13 cellular contexts compared by ENCODE assay signal in the genomic region with DNA sequence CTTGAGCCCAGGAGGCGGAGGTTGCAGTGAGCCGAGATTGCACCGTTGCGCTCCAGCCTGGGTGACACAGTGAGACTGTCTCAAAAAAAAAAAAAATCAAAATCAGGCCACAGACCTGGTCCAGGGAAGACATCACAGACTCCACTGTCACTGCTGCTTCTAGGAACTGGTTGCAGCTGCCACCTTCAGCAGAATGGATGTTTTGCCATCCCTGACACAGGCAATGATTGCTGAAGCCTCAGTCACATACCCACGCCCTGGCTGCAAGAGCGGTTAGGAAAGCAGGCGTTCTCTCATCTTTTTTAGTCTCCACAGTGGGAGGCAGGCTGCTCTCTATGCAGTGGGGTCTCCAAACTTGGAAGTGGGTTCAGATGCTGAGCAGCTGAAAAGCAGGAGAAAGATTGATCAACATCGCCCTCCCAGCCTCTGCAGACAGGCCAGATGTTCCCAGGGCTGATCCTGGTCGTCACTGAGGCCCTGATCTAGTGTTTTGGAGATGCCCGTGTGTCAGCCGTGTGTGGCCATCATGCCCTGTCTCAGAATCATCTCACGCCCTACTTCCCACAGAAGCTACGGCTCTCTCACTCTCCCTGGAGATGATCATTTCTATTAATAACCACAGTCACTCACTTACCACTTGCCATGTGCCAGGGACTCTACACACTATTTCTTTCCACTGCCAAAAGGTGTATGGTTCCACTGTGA.
DNase-seq lines count a peak whose midpoint lies in the region; ATAC-seq and TF ChIP-seq lines count a peak whose summit lies in the region.
"Had no signal": no experiment of that assay in that cellular context is flagged by ENCODE, and none has a peak within 500 bp of the region (broad histone marks: within the 10 kb centered on the region; RNA-seq: fewer than 3 reads in every experiment).

No MANE protein-coding gene starts in this region.

- POLR2A ChIA-PET in activated CD8-positive, alpha-beta T cell treated with anti-CD3 and anti-CD28 coated beads, Interleukin-2, amount 10 ng/mL, durations not matched to agents 7 days and 5 days (lab: Charles Lee) = interaction anchor here (1.0 to 2.0 kb wide), 3 partner anchors 7 to 164 kb away, joined by 3 to 15 read pairs (median 5); partner anchors contain the start of gene PPP1CB
- POLR2A ChIA-PET in activated CD8-positive, alpha-beta T cell treated with anti-CD3 and anti-CD28 coated beads for 36 hours (lab: Charles Lee) = interaction anchor here (0.5 to 1.6 kb wide), 7 partner anchors 10 to 402 kb away, joined by 3 to 5 read pairs (median 3); no protein-coding TSS in a partner anchor

- ATAC-seq in activated CD8-positive, alpha-beta T cell treated with anti-CD3 and anti-CD28 coated beads, Interleukin-2, amount 10 ng/mL, durations not matched to agents 7 days and 5 days = peak; percentile 24
- ATAC-seq in activated CD8-positive, alpha-beta T cell treated with anti-CD3 and anti-CD28 coated beads for 36 hours = no peak
- ATAC-seq in T-helper 17 cell (no peak), HG03571 (IDR thresholded peaks at IDR 0.05; ENCODE audit: unreplicated experiment) (no peak), HG03135 (IDR thresholded peaks at IDR 0.05; ENCODE audit: unreplicated experiment) (no peak)

- no peaks in the 10 kb centered on the region for H3K36me3 Mint-ChIP-seq in activated CD8-positive, alpha-beta T cell treated with anti-CD3 and anti-CD28 coated beads, Interleukin-2, amount 10 ng/mL, durations not matched to agents 7 days and 5 days (ENCODE audit: low read depth)
- no peaks in the 10 kb centered on the region for H3K36me3 Mint-ChIP-seq in activated CD8-positive, alpha-beta T cell treated with anti-CD3 and anti-CD28 coated beads for 36 hours (ENCODE audit: low read depth)
- no peaks in the 10 kb centered on the region for H3K36me3 Mint-ChIP-seq in T-helper 17 cell (ENCODE audit: low read depth)
- no peaks in the 10 kb centered on the region for H3K36me3 Mint-ChIP-seq in endodermal cell (ENCODE audit: low read depth)

- H3K4me3 Mint-ChIP-seq in activated CD8-positive, alpha-beta T cell treated with anti-CD3 and anti-CD28 coated beads, Interleukin-2, amount 10 ng/mL, durations not matched to agents 7 days and 5 days = peak overlapping the region; percentile 23
- H3K4me3 Mint-ChIP-seq in activated CD8-positive, alpha-beta T cell treated with anti-CD3 and anti-CD28 coated beads for 36 hours = no peak overlapping the region
- H3K4me3 Mint-ChIP-seq in T-helper 17 cell (peak overlapping the region; percentile 83), endodermal cell (no peak overlapping the region)

- H3K27me3 ChIP-seq in endodermal cell (ENCODE audit: control insufficient read depth, insufficient read depth, low read length, poor library complexity, severe bottlenecking) = no peaks in the 10 kb centered on the region
- H3K27me3 ChIP-seq: esophagus squamous epithelium, vagina had no signal

- peak; percentile 29 for DNase-seq in activated CD8-positive, alpha-beta T cell treated with anti-CD3 and anti-CD28 coated beads, Interleukin-2, amount 10 ng/mL, durations not matched to agents 7 days and 5 days
- no peak for DNase-seq in activated CD8-positive, alpha-beta T cell treated with anti-CD3 and anti-CD28 coated beads for 36 hours
- DNase-seq in T-helper 17 cell (no peak), endodermal cell (no peak), retina (peak; percentile 71), GM19238 (ENCODE audit: insufficient read length, low spot score) (no peak)
- DNase-seq: activated gamma-delta T cell, esophagus squamous epithelium, mammary epithelial cell had no signal

- H3K36me3 ChIP-seq in endodermal cell (ENCODE audit: control insufficient read depth, insufficient read depth, low read length) = no peaks in the 10 kb centered on the region
- H3K36me3 ChIP-seq: esophagus squamous epithelium, vagina had no signal

- peak overlapping the region; percentile 51 for H3K27ac Mint-ChIP-seq in activated CD8-positive, alpha-beta T cell treated with anti-CD3 and anti-CD28 coated beads, Interleukin-2, amount 10 ng/mL, durations not matched to agents 7 days and 5 days
- no peak overlapping the region for H3K27ac Mint-ChIP-seq in activated CD8-positive, alpha-beta T cell treated with anti-CD3 and anti-CD28 coated beads for 36 hours
- peak overlapping the region; percentile 79 for H3K27ac Mint-ChIP-seq in T-helper 17 cell
- peak overlapping the region; percentile 5 for H3K27ac Mint-ChIP-seq in endodermal cell

- no peaks in the 10 kb centered on the region for H3K9me3 ChIP-seq in T-helper 17 cell (ENCODE audit: control insufficient read depth, low read length, poor library complexity, severe bottlenecking)
- H3K9me3 ChIP-seq in endodermal cell (ENCODE audit: control insufficient read depth, low read length) = no peaks in the 10 kb centered on the region
- H3K9me3 ChIP-seq: esophagus squamous epithelium, vagina had no signal

- no peak overlapping the region for H3K9ac ChIP-seq in endodermal cell (ENCODE audit: extremely low read depth, low read length, poor library complexity, severe bottlenecking)

- peaks cover 58% of the 10 kb centered on the region for H3K4me1 Mint-ChIP-seq in activated CD8-positive, alpha-beta T cell treated with anti-CD3 and anti-CD28 coated beads, Interleukin-2, amount 10 ng/mL, durations not matched to agents 7 days and 5 days (ENCODE audit: low read depth)
- peaks cover 45% of the 10 kb centered on the region for H3K4me1 Mint-ChIP-seq in activated CD8-positive, alpha-beta T cell treated with anti-CD3 and anti-CD28 coated beads for 36 hours (ENCODE audit: low read depth)
- peaks cover 31% of the 10 kb centered on the region for H3K4me1 Mint-ChIP-seq in T-helper 17 cell
- peaks cover 7% of the 10 kb centered on the region for H3K4me1 Mint-ChIP-seq in endodermal cell

- no peak for TF ChIP-seq CTCF in activated CD8-positive, alpha-beta T cell treated with anti-CD3 and anti-CD28 coated beads for 36 hours (IDR thresholded peaks at IDR 0.05)
- no peak for TF ChIP-seq CTCF in endodermal cell (conservative IDR thresholded peaks at IDR 0.05)

- WGBS in endodermal cell (ENCODE audit: insufficient coverage in 1 of 2, insufficient read length in 1 of 2), 2 experiments = 94 to 95% methylated on average over 11 to 13 of the region's 13 CpGs

- H3K27ac ChIP-seq in endodermal cell (ENCODE audit: low read depth, low read length) = no peak overlapping the region
- H3K27ac ChIP-seq: esophagus squamous epithelium, vagina had no signal

- H3K4me3 ChIP-seq in endodermal cell (ENCODE audit: low read length) = no peak overlapping the region
- H3K4me3 ChIP-seq: esophagus squamous epithelium, GM12878, vagina had no signal

- CTCF ChIA-PET in activated CD8-positive, alpha-beta T cell treated with anti-CD3 and anti-CD28 coated beads, Interleukin-2, amount 10 ng/mL, durations not matched to agents 7 days and 5 days (lab: Charles Lee) = interaction anchor here (6.1 kb wide), 1 partner anchor 20 kb away, joined by 32 read pairs; no protein-coding TSS in a partner anchor
- CTCF ChIA-PET in activated CD8-positive, alpha-beta T cell treated with anti-CD3 and anti-CD28 coated beads for 36 hours (lab: Charles Lee) = interaction anchor here (0.7 to 5.7 kb wide), 4 partner anchors 8 to 233 kb away, joined by 3 to 34 read pairs (median 8); no protein-coding TSS in a partner anchor

- intact Hi-C loops in activated CD8-positive, alpha-beta T cell treated with anti-CD3 and anti-CD28 coated beads for 36 hours (cut with micrococcal nuclease) = no loop called here

- H3K27me3 Mint-ChIP-seq in activated CD8-positive, alpha-beta T cell treated with anti-CD3 and anti-CD28 coated beads, Interleukin-2, amount 10 ng/mL, durations not matched to agents 7 days and 5 days (ENCODE audit: low read depth) = no peaks in the 10 kb centered on the region
- no peaks in the 10 kb centered on the region for H3K27me3 Mint-ChIP-seq in activated CD8-positive, alpha-beta T cell treated with anti-CD3 and anti-CD28 coated beads for 36 hours
- no peaks in the 10 kb centered on the region for H3K27me3 Mint-ChIP-seq in T-helper 17 cell
- H3K27me3 Mint-ChIP-seq in endodermal cell (ENCODE audit: insufficient read depth) = no peaks in the 10 kb centered on the region

- H3K4me1 ChIP-seq in endodermal cell (ENCODE audit: control insufficient read depth, insufficient read depth, low read length) = no peaks in the 10 kb centered on the region

- H3K9me3 Mint-ChIP-seq in activated CD8-positive, alpha-beta T cell treated with anti-CD3 and anti-CD28 coated beads, Interleukin-2, amount 10 ng/mL, durations not matched to agents 7 days and 5 days (ENCODE audit: insufficient read depth) = no peaks in the 10 kb centered on the region
- no peaks in the 10 kb centered on the region for H3K9me3 Mint-ChIP-seq in activated CD8-positive, alpha-beta T cell treated with anti-CD3 and anti-CD28 coated beads for 36 hours
- no peaks in the 10 kb centered on the region for H3K9me3 Mint-ChIP-seq in endodermal cell

Comparison
In these comparisons a context has a peak if more than half of its experiments do, and no peak if none do; other contexts are left out.
1. DNase-seq: peak in activated CD8-positive, alpha-beta T cell treated with anti-CD3 and anti-CD28 coated beads, Interleukin-2, amount 10 ng/mL, durations not matched to agents 7 days and 5 days (single experiment) and retina (single experiment); none in activated CD8-positive, alpha-beta T cell treated with anti-CD3 and anti-CD28 coated beads for 36 hours (single experiment), T-helper 17 cell (0 of 3), endodermal cell (single experiment) and GM19238 (single experiment).
2. H3K4me3 Mint-ChIP-seq: peak in activated CD8-positive, alpha-beta T cell treated with anti-CD3 and anti-CD28 coated beads, Interleukin-2, amount 10 ng/mL, durations not matched to agents 7 days and 5 days (single experiment) and T-helper 17 cell (single experiment); none in activated CD8-positive, alpha-beta T cell treated with anti-CD3 and anti-CD28 coated beads for 36 hours (single experiment) and endodermal cell (single experiment).